Comparison of ENCODE assay signal across 1 cellular context in the genomic region with DNA sequence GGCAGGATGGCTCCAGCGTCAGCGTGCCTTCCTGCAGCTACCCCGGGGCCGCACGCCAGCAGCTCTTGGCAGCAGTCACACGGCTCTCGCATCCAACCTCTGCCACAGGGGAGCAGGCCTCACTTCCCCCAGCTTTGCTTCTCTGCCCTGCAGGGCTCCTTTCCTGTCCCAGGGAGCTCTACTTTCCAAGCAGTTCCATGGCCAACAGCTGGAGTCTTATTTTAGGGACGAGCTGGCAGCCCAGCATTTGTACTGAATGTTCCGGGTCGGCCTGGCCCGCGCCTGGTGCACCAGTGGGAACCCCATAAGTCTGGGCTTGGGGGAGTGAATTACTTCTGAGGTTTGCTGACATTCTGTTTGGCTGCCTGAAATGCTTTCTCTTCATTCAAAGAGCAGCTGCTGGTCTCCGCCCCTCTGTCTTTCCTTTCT.
TF ChIP-seq lines count a peak whose summit lies in the region.

No MANE protein-coding gene starts in this region.

TF ChIP-seq in GM23338, 12 proteins besides CTCF, POLR2A, EP300 and RAD21 (continued from another document):
- no peak for TF ChIP-seq ZNF462 (CRISPR knock-in tag; IDR thresholded peaks at IDR 0.05)
